Comparison of ENCODE assay signal across 9 cellular contexts in genomic region chr3:33218072-33218445, GRCh38. TPM values are rescaled to one million over a fixed set of nuclear protein-coding genes. Genes with fewer than 3 reads are reported as not detected.
A peak's percentile ranks its signal among the peaks of the same experiment; 100 is the strongest.
DNase-seq lines count a peak whose midpoint lies in the region; ATAC-seq and TF ChIP-seq lines count a peak whose summit lies in the region.
"Had no signal": no experiment of that assay in that cellular context is flagged by ENCODE, and none has a peak within 500 bp of the region (broad histone marks: within the 10 kb centered on the region; RNA-seq: fewer than 3 reads in every experiment).

No MANE protein-coding gene starts in this region.

- WGBS in heart left ventricle, 4 donors, result 0 to 3% (median 2%) methylated on average over 17 of the region's 17 CpGs

- H3K4me3 ChIP-seq in heart left ventricle, result peak overlapping the region; percentile 20 to 59 (median 48)
- H3K4me3 ChIP-seq in uterus, result peak overlapping the region; percentile 19 to 21

- TF ChIP-seq POLR2A in heart left ventricle (IDR thresholded peaks at IDR 0.05) (no peak), uterus (IDR thresholded peaks at IDR 0.05) (no peak)

- H3K27me3 Mint-ChIP-seq in chondrocyte (ENCODE audit: low read depth), result no peaks in the 10 kb centered on the region

- peak overlapping the region; percentile 74 for H3K27ac Mint-ChIP-seq in chondrocyte (ENCODE audit: unreplicated experiment)
- H3K27ac Mint-ChIP-seq: CD4-positive, alpha-beta memory T cell had no signal

- DNase-seq in heart left ventricle (no peak), Right ventricle myocardium superior (no peak), chondrocyte (ENCODE audit: low spot score) (no peak), myocyte (ENCODE audit: low read depth) (peak; percentile 42), uterus (no peak), HuH-7.5 (ENCODE audit: low spot score) (no peak), DMS79 (lab: John Stamatoyannopoulos, UW) (no peak)
- DNase-seq: CD4-positive, alpha-beta memory T cell had no signal

- intact Hi-C loops in heart left ventricle (cut with DNase I) (no loop called here), Right ventricle myocardium superior (cut with DNase I) (no loop called here), uterus (cut with DNase I; ENCODE audit: low total_unique reads) (no loop called here)

- H3K36me3 ChIP-seq in heart left ventricle, result no peaks in the 10 kb centered on the region
- no peaks in the 10 kb centered on the region for H3K36me3 ChIP-seq in uterus

- peaks cover 0 to 51% (median 11%) of the 10 kb centered on the region in 9 donors for H3K27me3 ChIP-seq in heart left ventricle
- no peaks in the 10 kb centered on the region for H3K27me3 ChIP-seq in uterus

- TF ChIP-seq CTCF in heart left ventricle (IDR thresholded peaks at IDR 0.05) (no peak), chondrocyte (IDR thresholded peaks at IDR 0.05) (no peak), uterus (IDR thresholded peaks at IDR 0.05) (no peak)

- no peaks in the 10 kb centered on the region for H3K9me3 Mint-ChIP-seq in chondrocyte (ENCODE audit: low read depth)

- H3K36me3 Mint-ChIP-seq in chondrocyte (ENCODE audit: low read depth), result peaks cover 1% of the 10 kb centered on the region
- H3K36me3 Mint-ChIP-seq: CD4-positive, alpha-beta memory T cell had no signal

- peaks cover 37% of the 10 kb centered on the region for H3K4me1 Mint-ChIP-seq in chondrocyte (ENCODE audit: low read depth)

- H3K4me1 ChIP-seq in heart left ventricle (peaks cover 0 to 14% (median 0%) of the 10 kb centered on the region in 12 donors), uterus (peaks cover 0 to 4% of the 10 kb centered on the region in 2 donors)

- H3K27ac ChIP-seq in heart left ventricle, result peak overlapping the region in 1 of 12 donors; percentile 50
- no peak overlapping the region for H3K27ac ChIP-seq in uterus

- ATAC-seq in heart left ventricle, result no peak
- no peak for ATAC-seq in Right ventricle myocardium superior (ENCODE audit: poor library complexity)
- no peak for ATAC-seq in GM18519 (IDR thresholded peaks at IDR 0.05; ENCODE audit: low FRiP score, unreplicated experiment)

- peak overlapping the region; percentile 82 for H3K4me3 Mint-ChIP-seq in chondrocyte (ENCODE audit: unreplicated experiment)

- H3K9me3 ChIP-seq in heart left ventricle (peaks cover 0 to 4% (median 0%) of the 10 kb centered on the region in 12 donors), uterus (no peaks in the 10 kb centered on the region)

RNA-seq across cellular contexts. Expression of gene SUSD5, which starts 0.6 kb away (rescaled TPM):
- total RNA-seq in heart left ventricle, result 10 to 100 TPM in 1 of 9 donors, 1 to 10 TPM in 5, under 1 TPM in 3; 0.49 to 20.3 (median 1.6) TPM
- polyA plus RNA-seq in heart left ventricle, result under 1 TPM; 0.57 to 0.80 TPM
- total RNA-seq in Right ventricle myocardium superior, result 2.4 TPM
- total RNA-seq in chondrocyte, result 38.5 to 55.6 TPM (median 51.8 TPM) in 3 replicates
- total RNA-seq in myocyte, result 8.9 and 10.1 TPM in 2 replicates
- polyA plus RNA-seq in myocyte (2012), result 7.7 TPM
- 10 to 100 TPM in 1 of 4 donors, 1 to 10 TPM in 3; 2.6 to 11.8 (median 6.9) TPM for total RNA-seq in uterus
- total RNA-seq: CD4-positive, alpha-beta memory T cell had no signal

RNA-seq across cellular contexts. Expression of gene FBXL2, which starts 59.2 kb away (rescaled TPM):
- 1 to 10 TPM; 1.2 to 5.8 (median 2.0) TPM for total RNA-seq in heart left ventricle
- polyA plus RNA-seq in heart left ventricle, result 1 to 10 TPM in 1 of 2 donors, under 1 TPM in 1; 0.91 to 1.4 TPM
- 1.3 TPM for total RNA-seq in Right ventricle myocardium superior
- 22.2 to 25.2 TPM (median 24.4 TPM) in 3 replicates for total RNA-seq in chondrocyte
- 14.0 and 19.9 TPM in 2 replicates for total RNA-seq in myocyte
- polyA plus RNA-seq in myocyte (2012), result 19.0 TPM
- total RNA-seq in uterus, result 10 to 100 TPM in 3 of 4 donors, not detected in 1; 10.2 to 24.3 (median 14.1) TPM
- total RNA-seq: CD4-positive, alpha-beta memory T cell had no signal
